Comparison of ENCODE assay signal across 8 cellular contexts in the genomic region with DNA sequence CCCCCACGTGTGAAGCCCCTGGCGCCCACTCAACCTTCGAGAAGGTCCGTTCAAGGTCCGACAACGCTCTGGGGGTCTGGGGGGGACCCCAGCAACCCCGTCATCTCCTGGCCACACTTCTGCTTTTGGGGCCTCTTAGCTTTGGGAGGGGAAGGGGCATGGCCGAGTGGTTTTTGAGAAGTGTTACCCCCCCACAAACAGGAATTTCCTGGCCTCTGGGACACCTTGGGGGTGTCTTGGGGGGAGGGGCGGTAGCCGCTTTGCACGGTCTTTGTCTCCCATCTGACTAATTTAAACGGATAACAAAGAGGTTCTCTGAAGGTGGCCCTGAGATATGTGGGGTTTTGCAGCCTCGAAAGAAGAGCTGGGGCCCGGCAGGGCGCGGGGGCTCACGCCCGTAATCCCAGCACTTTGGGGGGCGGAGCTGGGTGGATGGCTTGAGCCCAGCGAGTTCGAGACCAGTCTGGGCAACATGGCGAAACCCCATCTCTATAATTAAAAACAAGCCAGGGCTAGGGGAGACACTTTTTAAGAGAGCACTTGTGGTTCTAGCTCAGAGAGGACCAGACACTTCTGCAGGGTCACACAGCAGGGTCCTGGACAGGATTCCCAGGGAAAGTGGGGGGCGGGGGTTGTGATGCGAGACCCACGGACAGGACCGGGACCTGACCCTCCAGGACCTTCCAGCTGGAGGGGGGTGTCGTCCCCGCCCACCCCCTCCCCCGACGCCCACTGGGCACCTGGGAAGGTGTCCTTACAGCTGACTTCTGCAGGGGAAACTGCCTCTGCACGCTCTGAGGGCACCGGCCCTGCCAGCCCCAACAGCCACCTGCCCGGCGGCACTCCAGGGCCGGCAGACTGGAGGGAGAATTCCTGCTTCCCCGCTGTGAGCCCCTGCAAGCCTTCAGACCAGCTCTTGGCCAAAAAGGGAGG. TPM values are rescaled to one million over a fixed set of nuclear protein-coding genes. Genes with fewer than 3 reads are reported as not detected.
DNase-seq lines count a peak whose midpoint lies in the region; TF ChIP-seq lines count a peak whose summit lies in the region.

No MANE protein-coding gene starts in this region.

- H3K4me1 ChIP-seq in colonic mucosa (peaks cover 10% of the 10 kb centered on the region), mesenchymal stem cell (ENCODE audit: control insufficient read depth, insufficient read depth, low read depth, low read length) (peaks cover 21% of the 10 kb centered on the region), transverse colon (peaks cover 15 to 49% (median 36%) of the 10 kb centered on the region in 4 donors)

- no peak for TF ChIP-seq CTCF in colonic mucosa (IDR thresholded peaks at IDR 0.05)
- no peak for TF ChIP-seq CTCF in transverse colon (IDR thresholded peaks at IDR 0.05)

- DNase-seq in SIG-M5 treated with dmso at 0.1 percent for 504 hours (lab: John Stamatoyannopoulos, UW; ENCODE audit: unreplicated experiment) (peak; percentile 45), SIG-M5 (lab: John Stamatoyannopoulos, UW) (no peak), RKO (ENCODE audit: low spot score) (peak; percentile 55), colonic mucosa (peak; percentile 53), mesenchymal stem cell (no peak), transverse colon (no peak), AG20443 (ENCODE audit: low spot score) (no peak), OCI-M1 (lab: John Stamatoyannopoulos, UW) (no peak)

- H2BK5ac ChIP-seq in mesenchymal stem cell (ENCODE audit: low read depth, low read length, poor library complexity, severe bottlenecking) = peak overlapping the region; percentile 100

- peak overlapping the region; percentile 100 for H2AK5ac ChIP-seq in mesenchymal stem cell (ENCODE audit: low read length, severe bottlenecking)

- no peak for TF ChIP-seq POLR2A in transverse colon (IDR thresholded peaks at IDR 0.05)

- H4K8ac ChIP-seq in mesenchymal stem cell (ENCODE audit: low read length) = peak overlapping the region; percentile 90

- H3K23ac ChIP-seq in mesenchymal stem cell (ENCODE audit: low read length in 2 of 2) = peak overlapping the region; percentile 20 to 99

- H3K14ac ChIP-seq in mesenchymal stem cell (ENCODE audit: low read length in 2 of 2) = peak overlapping the region; percentile 95 to 97

- in situ Hi-C loops in transverse colon (cut with MboI; ENCODE audit: low pct_ligation_motif_present in 1 of 4, low pct_unique_long_range_greater_than_20kb in 1 of 4, low sequenced_read_pairs in 3 of 4) = no loop called here

- peak overlapping the region; percentile 94 to 95 for H3K9ac ChIP-seq in colonic mucosa (ENCODE audit: low read depth in 2 of 2, low read length in 2 of 2)
- peak overlapping the region; percentile 97 for H3K9ac ChIP-seq in mesenchymal stem cell (ENCODE audit: low read length)

- H2BK120ac ChIP-seq in mesenchymal stem cell (ENCODE audit: low read depth, low read length) = peak overlapping the region; percentile 93

- peak overlapping the region in 1 of 2 experiments; percentile 98 for H2BK12ac ChIP-seq in mesenchymal stem cell (ENCODE audit: low read length in 2 of 2)

- H4K91ac ChIP-seq in mesenchymal stem cell (ENCODE audit: low read length) = peak overlapping the region; percentile 94

- H3K4ac ChIP-seq in mesenchymal stem cell (ENCODE audit: low read depth in 1 of 2, low read length in 2 of 2) = peak overlapping the region; percentile 97 to 99

- TF ChIP-seq EP300 in transverse colon (IDR thresholded peaks at IDR 0.05; ENCODE audit: low read depth) = no peak

- peaks cover 2% of the 10 kb centered on the region for H3K79me1 ChIP-seq in mesenchymal stem cell (replicated peaks; ENCODE audit: low read length, poor library complexity, severe bottlenecking)

- H2BK15ac ChIP-seq in mesenchymal stem cell (ENCODE audit: low read depth, poor library complexity, severe bottlenecking) = peak overlapping the region; percentile 98

- H2AFZ ChIP-seq in mesenchymal stem cell (ENCODE audit: low read depth, low read length) = no peak overlapping the region

- peak overlapping the region; percentile 74 for H3K4me2 ChIP-seq in mesenchymal stem cell (ENCODE audit: low read length, poor library complexity, severe bottlenecking)

- peak overlapping the region; percentile 96 to 99 for H3K18ac ChIP-seq in mesenchymal stem cell (ENCODE audit: low read depth in 1 of 2, low read length in 2 of 2)

- intact Hi-C loops in colonic mucosa (cut with DNase I) (no loop called here), transverse colon (cut with DNase I; ENCODE audit: low total_unique reads) (loop anchor here (10.0 kb wide), 1 partner anchor 218 kb away; the partner anchor contains the start of genes ATP5F1D and MIDN)

- H3K27me3 ChIP-seq in colonic mucosa = no peaks in the 10 kb centered on the region
- H3K27me3 ChIP-seq in mesenchymal stem cell (ENCODE audit: control insufficient read depth in 1 of 2, insufficient read depth in 1 of 2, low read length in 2 of 2) = no peaks in the 10 kb centered on the region
- H3K27me3 ChIP-seq in transverse colon = no peaks in the 10 kb centered on the region

- H3K27ac ChIP-seq in colonic mucosa = peak overlapping the region; percentile 95
- H3K27ac ChIP-seq in mesenchymal stem cell (ENCODE audit: low read length, poor library complexity, severe bottlenecking) = peak overlapping the region; percentile 99
- peak overlapping the region; percentile 91 to 97 (median 94) for H3K27ac ChIP-seq in transverse colon

- H3K36me3 ChIP-seq in colonic mucosa (peaks cover 7% of the 10 kb centered on the region), mesenchymal stem cell (ENCODE audit: control insufficient read depth in 1 of 2, insufficient read depth in 2 of 2, low read depth in 1 of 2, low read length in 2 of 2) (peaks cover 17 to 31% of the 10 kb centered on the region in 2 experiments), transverse colon (peaks cover 0 to 6% (median 3%) of the 10 kb centered on the region in 4 donors)

- H3K9me3 ChIP-seq in colonic mucosa (no peaks in the 10 kb centered on the region), mesenchymal stem cell (ENCODE audit: control insufficient read depth, low read length) (no peaks in the 10 kb centered on the region), transverse colon (no peaks in the 10 kb centered on the region)

- H3K4me3 ChIP-seq in colonic mucosa (peak overlapping the region; percentile 89), mesenchymal stem cell (ENCODE audit: insufficient read depth in 1 of 2, low read depth in 1 of 2, low read length in 2 of 2) (peak overlapping the region; percentile 94 to 97), transverse colon (peak overlapping the region; percentile 44 to 87 (median 72))

- WGBS in mesenchymal stem cell = under 1% methylated on average over 33 of the region's 36 CpGs
- 1% methylated on average over 27 of the region's 36 CpGs; no CpG with 5 or more reads in 1 of the 2 donors for WGBS in transverse colon (ENCODE audit: low coverage in 1 of 2), 2 donors

RNA-seq across cellular contexts. Expression of gene CNN2, which starts 0.9 kb away (rescaled TPM):
- 100 to 1,000 TPM; 108 to 132 TPM for total RNA-seq in colonic mucosa
- polyA plus RNA-seq in mesenchymal stem cell (2013, experiment 1 of 2) = 374 TPM
- 362 TPM for polyA plus RNA-seq in mesenchymal stem cell (2013, experiment 2 of 2)
- total RNA-seq in transverse colon = 10 to 100 TPM; 39.2 to 57.6 (median 48.2) TPM

RNA-seq across cellular contexts. Expression of gene RNU6-2, which starts 6.0 kb away (rescaled TPM):
- total RNA-seq in colonic mucosa = not detected
- not detected for polyA plus RNA-seq in mesenchymal stem cell (2013, experiment 1 of 2)
- not detected for polyA plus RNA-seq in mesenchymal stem cell (2013, experiment 2 of 2)
- not detected for total RNA-seq in transverse colon

RNA-seq across cellular contexts. Expression of gene TMEM259, which starts 6.4 kb away (rescaled TPM):
- total RNA-seq in colonic mucosa (100 to 1,000 TPM; 170 to 235 TPM), transverse colon (100 to 1,000 TPM; 226 to 676 (median 303) TPM)
- 115 TPM for polyA plus RNA-seq in mesenchymal stem cell (2013, experiment 1 of 2)
- 119 TPM for polyA plus RNA-seq in mesenchymal stem cell (2013, experiment 2 of 2)

RNA-seq across cellular contexts. Expression of gene ABCA7, which starts 12.6 kb away (rescaled TPM):
- 10 to 100 TPM; 23.9 to 31.6 TPM for total RNA-seq in colonic mucosa
- polyA plus RNA-seq in mesenchymal stem cell (2013, experiment 1 of 2) = 8.4 TPM
- 8.4 TPM for polyA plus RNA-seq in mesenchymal stem cell (2013, experiment 2 of 2)
- total RNA-seq in transverse colon = 100 to 1,000 TPM in 1 of 4 donors, 10 to 100 TPM in 3; 47.1 to 128 (median 82.0) TPM

RNA-seq across cellular contexts. Expression of gene GRIN3B, which starts 27.1 kb away (rescaled TPM):
- total RNA-seq in colonic mucosa (not detected), transverse colon (1 to 10 TPM in 1 of 4 donors, not detected in 3; 1.6 TPM)
- 0.66 TPM for polyA plus RNA-seq in mesenchymal stem cell (2013, experiment 1 of 2)
- 0.56 TPM for polyA plus RNA-seq in mesenchymal stem cell (2013, experiment 2 of 2)

Comparison
In these comparisons a context has a peak if more than half of its experiments do, and no peak if none do; other contexts are left out.
1. DNase-seq: peak in SIG-M5 treated with dmso at 0.1 percent for 504 hours (single experiment), RKO (single experiment) and colonic mucosa (single experiment); none in SIG-M5 (single experiment), mesenchymal stem cell (single experiment), transverse colon (single experiment), AG20443 (single experiment) and OCI-M1 (single experiment).
2. Peak in every context shown above with its lines, with median percentiles within 50 percentile points of each other: H3K27ac ChIP-seq and H3K4me3 ChIP-seq.